In the genomic region with DNA sequence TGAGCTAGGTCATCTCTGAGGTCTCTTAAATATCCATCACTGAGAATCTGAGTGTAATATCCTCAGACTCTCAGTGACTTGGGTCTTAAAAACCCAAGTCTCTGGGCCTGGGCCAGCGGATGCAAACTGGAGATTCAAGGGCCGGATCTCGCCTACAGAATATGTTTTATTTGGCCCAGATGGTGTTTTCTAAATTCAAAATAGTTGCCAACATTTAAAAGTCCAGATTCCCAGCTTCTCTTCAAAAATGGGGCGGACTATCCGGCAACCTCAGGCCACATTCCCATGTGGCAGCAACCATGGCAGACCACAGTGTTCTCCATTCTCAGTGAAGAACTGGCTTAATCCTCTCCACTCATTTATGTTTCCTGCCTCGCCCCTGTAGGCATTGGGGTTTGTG, we compare ENCODE assay signal across 22 cellular contexts. TPM values are rescaled to one million over a fixed set of nuclear protein-coding genes. Genes with fewer than 3 reads are reported as not detected.
A peak's percentile ranks its signal among the peaks of the same experiment; 100 is the strongest.
DNase-seq lines count a peak whose midpoint lies in the region; ATAC-seq, FAIRE-seq and TF ChIP-seq lines count a peak whose summit lies in the region.
"Had no signal": no experiment of that assay in that cellular context is flagged by ENCODE, and none has a peak within 500 bp of the region (broad histone marks: within the 10 kb centered on the region; RNA-seq: fewer than 3 reads in every experiment).

No MANE protein-coding gene starts in this region.

- no peak overlapping the region for H3K9ac ChIP-seq in BLaER1
- H3K9ac ChIP-seq in kidney (ENCODE audit: low read length in 2 of 2), result no peak overlapping the region

- H3K27ac ChIP-seq in BLaER1, result no peak overlapping the region
- peak overlapping the region in 1 of 2 donors; percentile 2 for H3K27ac ChIP-seq in kidney (ENCODE audit: low read depth in 2 of 2, low read length in 2 of 2)

- no peak for TF ChIP-seq CTCF in kidney (IDR thresholded peaks at IDR 0.05; ENCODE audit: borderline replicate concordance, extremely low read depth, insufficient read depth)
- no peak for TF ChIP-seq CTCF in D721Med (IDR thresholded peaks at IDR 0.05; ENCODE audit: insufficient read depth, missing control alignments)

- intact Hi-C loops in kidney (cut with DNase I), result no loop called here

- H3K4me1 ChIP-seq in BLaER1 (peaks cover 37% of the 10 kb centered on the region), kidney (ENCODE audit: control insufficient read depth in 1 of 2, insufficient read depth in 1 of 2, low read depth in 1 of 2, low read length in 2 of 2) (peaks cover 0 to 6% of the 10 kb centered on the region in 2 donors)
- H3K4me1 ChIP-seq: HAP-1 had no signal

- no peaks in the 10 kb centered on the region for H3K9me3 ChIP-seq in BLaER1
- no peaks in the 10 kb centered on the region for H3K9me3 ChIP-seq in kidney (ENCODE audit: control insufficient read depth in 1 of 2, low read length in 2 of 2)
- H3K9me3 ChIP-seq: BE2C, HAP-1 had no signal

- ATAC-seq in activated CD4-positive, CD25-positive, alpha-beta regulatory T cell treated with anti-CD3 and anti-CD28 coated beads, Interleukin-2, amount 50 U/mL, for 24 hours, result no peak
- ATAC-seq in HG03139 (IDR thresholded peaks at IDR 0.05; ENCODE audit: unreplicated experiment), result no peak
- ATAC-seq: CD8-positive, alpha-beta T cell; GM12878; Panc1 had no signal

- H3K4me2 ChIP-seq in BLaER1, result 0 out of 2 replicates have a peak overlapping the region, but pooled peaks have one; percentile 12

- H3K4me3 ChIP-seq in BLaER1, result no peak overlapping the region
- H3K4me3 ChIP-seq in kidney (ENCODE audit: low read length in 2 of 2), result no peak overlapping the region
- H3K4me3 ChIP-seq: GM12878, HAP-1 had no signal

- H3K36me3 ChIP-seq in BLaER1 (no peaks in the 10 kb centered on the region), kidney (ENCODE audit: control insufficient read depth in 1 of 2, insufficient read depth in 2 of 2, low read length in 2 of 2) (no peaks in the 10 kb centered on the region)
- H3K36me3 ChIP-seq: BE2C, HAP-1 had no signal

- DNase-seq in fibroblast of peridontal ligament (ENCODE audit: extremely low read depth) (peak; percentile 59), kidney (peak; percentile 80), stromal cell of bone marrow (ENCODE audit: low read depth) (peak; percentile 56), D721Med (ENCODE audit: insufficient read length, low spot score) (no peak), NCI-H1417 (lab: John Stamatoyannopoulos, UW) (no peak)
- DNase-seq: 8988T; BE2C; CD8-positive, alpha-beta T cell; DMS79 treated with DMSO at 0.1 percent for 48 hours; NCI-H1105; NCI-H1694 treated with DMSO at 0.1 percent for 48 hours; NCI-H2107; NCI-H226; NCI-H524 treated with DMSO at 0.1 percent for 48 hours had no signal

- H3K27me3 ChIP-seq in BLaER1, result no peaks in the 10 kb centered on the region
- H3K27me3 ChIP-seq: BE2C had no signal

- FAIRE-seq in kidney (lab: Jason Lieb, UNC) (no peak), D721Med (lab: Jason Lieb, UNC) (no peak)
- FAIRE-seq: G401.6, GM12878 had no signal

- no peaks in the 10 kb centered on the region for H4K20me1 ChIP-seq in BLaER1

RNA-seq across cellular contexts. Expression of gene HEYL, which starts 12.7 kb away (rescaled TPM):
- total RNA-seq in kidney, result 32.8 TPM
- 7.2 TPM for polyA plus RNA-seq in kidney (ENCODE audit: insufficient read depth, low read depth, low replicate concordance)
- total RNA-seq: CD8-positive, alpha-beta T cell had no signal

RNA-seq across cellular contexts. Expression of gene NT5C1A, which starts 19.8 kb away (rescaled TPM):
- 2.0 TPM for total RNA-seq in kidney
- 0.62 TPM for polyA plus RNA-seq in kidney (ENCODE audit: insufficient read depth, low read depth, low replicate concordance)
- total RNA-seq: LHCN-M2 had no signal

RNA-seq across cellular contexts. Expression of gene HPCAL4, which starts 39.1 kb away (rescaled TPM):
- 5.2 TPM for total RNA-seq in kidney
- polyA plus RNA-seq in kidney (ENCODE audit: insufficient read depth, low read depth, low replicate concordance), result 3.9 TPM

Comparison
In these comparisons a context has a peak if more than half of its experiments do, and no peak if none do; other contexts are left out.
1. DNase-seq: peak in fibroblast of peridontal ligament (single experiment), kidney (single experiment) and stromal cell of bone marrow (single experiment); none in D721Med (single experiment) and NCI-H1417 (0 of 3).